8 cellular contexts compared by ENCODE assay signal in genomic region chr16:56848056-56848936, GRCh38. TPM values are rescaled to one million over a fixed set of nuclear protein-coding genes. Genes with fewer than 3 reads are reported as not detected.
DNase-seq lines count a peak whose midpoint lies in the region; ATAC-seq, FAIRE-seq and TF ChIP-seq lines count a peak whose summit lies in the region.

No MANE protein-coding gene starts in this region.

- TF ChIP-seq POLR2A in stomach (IDR thresholded peaks at IDR 0.05): no peak

- no peak for TF ChIP-seq EP300 in stomach (IDR thresholded peaks at IDR 0.05)

- no peaks in the 10 kb centered on the region for H3K36me3 ChIP-seq in pancreas
- H3K36me3 ChIP-seq in stomach: peaks cover 3 to 26% (median 25%) of the 10 kb centered on the region in 4 donors

- TF ChIP-seq CTCF in pancreas (IDR thresholded peaks at IDR 0.05) (no peak), stomach (IDR thresholded peaks at IDR 0.05) (no peak)

- ATAC-seq in esophagus mucosa (peak; percentile 19), pancreas (peak; percentile 41 to 75 (median 70))

- H3K27me3 ChIP-seq in pancreas (no peaks in the 10 kb centered on the region), stomach (no peaks in the 10 kb centered on the region)

- no peak overlapping the region for H3K4me3 ChIP-seq in pancreas
- H3K4me3 ChIP-seq in stomach: no peak overlapping the region

- intact Hi-C loops in pancreas (cut with DNase I) (no loop called here), stomach (cut with DNase I; ENCODE audit: low total_unique reads) (no loop called here)

- H3K9me3 ChIP-seq in pancreas: no peaks in the 10 kb centered on the region
- no peaks in the 10 kb centered on the region for H3K9me3 ChIP-seq in stomach

- WGBS in pancreas, 2 donors: 46 to 49% methylated on average over 11 of the region's 11 CpGs
- WGBS in stomach, 5 donors: 66 to 77% (median 71%) methylated on average over 11 of the region's 11 CpGs

- H3K4me1 ChIP-seq in pancreas (peaks cover 0 to 10% (median 0%) of the 10 kb centered on the region in 3 donors), stomach (peaks cover 0 to 17% (median 8%) of the 10 kb centered on the region in 4 donors)

- FAIRE-seq in pancreas (lab: Jason Lieb, UNC): no peak

- DNase-seq in Daoy (ENCODE audit: low read depth) (peak; percentile 79), RKO (ENCODE audit: low spot score) (peak; percentile 66), pancreas (peak in 1 of 6 donors; percentile 47), stomach (no peak), DMS79 treated with DMSO at 0.1 percent for 48 hours (lab: John Stamatoyannopoulos, UW) (no peak), mesenteric fat pad (ENCODE audit: low spot score) (no peak), epidermal melanocyte (ENCODE audit: insufficient read length, low spot score) (no peak)

- H3K27ac ChIP-seq in pancreas (peak overlapping the region; percentile 44 to 74 (median 68)), stomach (peak overlapping the region in 1 of 5 donors; percentile 5)

RNA-seq across cellular contexts. Expression of gene SLC12A3, which starts 16.7 kb away (rescaled TPM):
- total RNA-seq in Daoy (2014; rRNA removed; shearing (Covaris generic)): not detected in 2 replicates
- total RNA-seq in esophagus mucosa (not detected), pancreas (under 1 TPM in 5 of 6 donors, not detected in 1; 0.05 to 0.12 (median 0.08) TPM), stomach (not detected), mesenteric fat pad (not detected)
- polyA plus RNA-seq in pancreas (under 1 TPM; 0.04 to 0.05 TPM), stomach (under 1 TPM in 2 of 3 donors, not detected in 1; 0.10 to 0.12 TPM)

Comparison
In these comparisons a context has a peak if more than half of its experiments do, and no peak if none do; other contexts are left out.
1. DNase-seq: peak in Daoy (single experiment) and RKO (single experiment); none in stomach (single experiment), DMS79 treated with DMSO at 0.1 percent for 48 hours (single experiment), mesenteric fat pad (single experiment) and epidermal melanocyte (single experiment).